In genomic region chr10:125549656-125550055, GRCh38 we compare ENCODE assay signal across 15 cellular contexts.
"Had no signal": no experiment of that assay in that cellular context is flagged by ENCODE, and none has a peak within 500 bp of the region (broad histone marks: within the 10 kb centered on the region; RNA-seq: fewer than 3 reads in every experiment).

No MANE protein-coding gene starts in this region.

- H3K36me3 Mint-ChIP-seq: memory B cell; natural killer cell treated with Interleukin-12 subunit alpha and Interleukin-12 subunit beta and Interleukin-15 and Interleukin-18, amount 100 ng/mL, for 72 hours had no signal

- H3K4me3 Mint-ChIP-seq: activated CD8-positive, alpha-beta T cell treated with anti-CD3 and anti-CD28 coated beads, Interleukin-2, amount 10 ng/mL, durations not matched to agents 7 days and 5 days; activated naive CD4-positive, alpha-beta T cell treated with anti-CD3 and anti-CD28 coated beads for 36 hours; memory B cell; natural killer cell treated with Interleukin-12 subunit alpha and Interleukin-12 subunit beta and Interleukin-15 and Interleukin-18, amount 100 ng/mL, for 72 hours had no signal

- H3K27ac Mint-ChIP-seq: activated CD8-positive, alpha-beta T cell treated with anti-CD3 and anti-CD28 coated beads, Interleukin-2, amount 10 ng/mL, durations not matched to agents 7 days and 5 days; activated naive CD4-positive, alpha-beta T cell treated with anti-CD3 and anti-CD28 coated beads for 36 hours; memory B cell; natural killer cell treated with Interleukin-12 subunit alpha and Interleukin-12 subunit beta and Interleukin-15 and Interleukin-18, amount 100 ng/mL, for 72 hours had no signal

- H3K9me3 Mint-ChIP-seq: activated naive CD4-positive, alpha-beta T cell treated with anti-CD3 and anti-CD28 coated beads for 36 hours; natural killer cell treated with Interleukin-12 subunit alpha and Interleukin-12 subunit beta and Interleukin-15 and Interleukin-18, amount 100 ng/mL, for 72 hours had no signal

- H3K4me1 Mint-ChIP-seq: memory B cell had no signal

- ATAC-seq: activated CD8-positive, alpha-beta T cell treated with anti-CD3 and anti-CD28 coated beads, Interleukin-2, amount 10 ng/mL, durations not matched to agents 7 days and 5 days; gastrocnemius medialis; right lobe of liver had no signal

- DNase-seq: activated CD4-positive, alpha-beta T cell treated with anti-CD3 and anti-CD28 coated beads for 48 hours; activated CD8-positive, alpha-beta T cell treated with anti-CD3 and anti-CD28 coated beads, Interleukin-2, amount 10 ng/mL, durations not matched to agents 7 days and 5 days; activated naive CD4-positive, alpha-beta T cell treated with anti-CD3 and anti-CD28 coated beads for 36 hours; effector CD4-positive, alpha-beta T cell; gastrocnemius medialis; heart right ventricle; left ventricle myocardium inferior; right lobe of liver; stimulated activated CD4-positive, alpha-beta T cell treated with anti-CD3 and anti-CD28 coated beads, Interleukin-2, amount 100 ng/mL, for 24 hours; stimulated activated naive CD4-positive, alpha-beta T cell; substantia nigra; transverse colon; WERI-Rb-1 had no signal
